Comparison of ENCODE assay signal across 28 cellular contexts in genomic region chr3:49779378-49780079, GRCh38. TPM values are rescaled to one million over a fixed set of nuclear protein-coding genes. Genes with fewer than 3 reads are reported as not detected.
A peak's percentile ranks its signal among the peaks of the same experiment; 100 is the strongest.
DNase-seq lines count a peak whose midpoint lies in the region; ATAC-seq and TF ChIP-seq lines count a peak whose summit lies in the region.
"Had no signal": no experiment of that assay in that cellular context is flagged by ENCODE, and none has a peak within 500 bp of the region (broad histone marks: within the 10 kb centered on the region; RNA-seq: fewer than 3 reads in every experiment).

No MANE protein-coding gene starts in this region.

- no peak overlapping the region for H3K18ac ChIP-seq in mesenchymal stem cell (ENCODE audit: low read depth in 1 of 2, low read length in 2 of 2)

- H3K27ac Mint-ChIP-seq in CD4-positive, alpha-beta memory T cell = peak overlapping the region in 5 of 7 donors; percentile 36 to 85 (median 68)
- H3K27ac Mint-ChIP-seq in WTC11 = no peak overlapping the region
- H3K27ac Mint-ChIP-seq in activated T-helper 2 cell treated with anti-CD3 and anti-CD28 coated beads, Interferon-gamma antibody, Interleukin-2, Interleukin-4, amounts not matched to agents 10 μg/mL and 5 μg/mL and 100 μg/mL, durations not matched to agents 14 hours and 24 hours and 36 hours = no peak overlapping the region
- H3K27ac Mint-ChIP-seq: activated B cell treated with CpG ODN at 0.5 μM for 24 hours had no signal

- H3K4me1 Mint-ChIP-seq in CD4-positive, alpha-beta memory T cell = peaks cover 28 to 63% (median 40%) of the 10 kb centered on the region in 4 donors
- no peaks in the 10 kb centered on the region for H3K4me1 Mint-ChIP-seq in WTC11
- peaks cover 11% of the 10 kb centered on the region for H3K4me1 Mint-ChIP-seq in activated T-helper 2 cell treated with anti-CD3 and anti-CD28 coated beads, Interferon-gamma antibody, Interleukin-2, Interleukin-4, amounts not matched to agents 10 μg/mL and 5 μg/mL and 100 μg/mL, durations not matched to agents 14 hours and 24 hours and 36 hours (ENCODE audit: low read depth)

- H4K91ac ChIP-seq in mesenchymal stem cell (ENCODE audit: low read length) = no peak overlapping the region

- H2BK15ac ChIP-seq in mesenchymal stem cell (ENCODE audit: low read depth, poor library complexity, severe bottlenecking) = no peak overlapping the region

- H3K27me3 ChIP-seq in A673 (replicated peaks; ENCODE audit: insufficient read depth, low read depth, low read length, poor library complexity) (no peaks in the 10 kb centered on the region), mesenchymal stem cell (ENCODE audit: control insufficient read depth in 1 of 2, insufficient read depth in 1 of 2, low read length in 2 of 2) (no peaks in the 10 kb centered on the region)
- no peaks in the 10 kb centered on the region for H3K27me3 ChIP-seq in CD4-positive, alpha-beta memory T cell (ENCODE audit: insufficient read depth, low read length)
- H3K27me3 ChIP-seq: gastrocnemius medialis, neutrophil, SJCRH30, thyroid gland had no signal

- H3K9me3 Mint-ChIP-seq in CD4-positive, alpha-beta memory T cell = no peaks in the 10 kb centered on the region
- H3K9me3 Mint-ChIP-seq in WTC11 = no peaks in the 10 kb centered on the region
- H3K9me3 Mint-ChIP-seq in activated T-helper 2 cell treated with anti-CD3 and anti-CD28 coated beads, Interferon-gamma antibody, Interleukin-2, Interleukin-4, amounts not matched to agents 10 μg/mL and 5 μg/mL and 100 μg/mL, durations not matched to agents 14 hours and 24 hours and 36 hours = no peaks in the 10 kb centered on the region
- H3K9me3 Mint-ChIP-seq: activated B cell treated with CpG ODN at 0.5 μM for 24 hours; stimulated activated naive CD8-positive, alpha-beta T cell treated with anti-CD3 and anti-CD28 coated beads, Interleukin-15, Interleukin-2, amounts not matched to agents 100 ng/mL and 50 ng/mL, for 24 hours had no signal

- H3K4ac ChIP-seq in mesenchymal stem cell (ENCODE audit: low read depth in 1 of 2, low read length in 2 of 2) = no peak overlapping the region

- H2BK5ac ChIP-seq in mesenchymal stem cell (ENCODE audit: low read depth, low read length, poor library complexity, severe bottlenecking) = no peak overlapping the region

- H3K4me3 ChIP-seq in A673 (ENCODE audit: low read depth, low read length, poor library complexity, severe bottlenecking) (no peak overlapping the region), mesenchymal stem cell (ENCODE audit: insufficient read depth in 1 of 2, low read depth in 1 of 2, low read length in 2 of 2) (no peak overlapping the region)
- no peak overlapping the region for H3K4me3 ChIP-seq in CD4-positive, alpha-beta memory T cell (ENCODE audit: low read length in 2 of 2)
- H3K4me3 ChIP-seq: gastrocnemius medialis, SJCRH30, thyroid gland had no signal

- no peak overlapping the region for H3K23ac ChIP-seq in mesenchymal stem cell (ENCODE audit: low read length in 2 of 2)

- H3K9ac ChIP-seq in mesenchymal stem cell (ENCODE audit: low read length) = no peak overlapping the region

- H3K27me3 Mint-ChIP-seq in CD4-positive, alpha-beta memory T cell = no peaks in the 10 kb centered on the region
- no peaks in the 10 kb centered on the region for H3K27me3 Mint-ChIP-seq in WTC11 (ENCODE audit: low read depth)
- H3K27me3 Mint-ChIP-seq in activated T-helper 2 cell treated with anti-CD3 and anti-CD28 coated beads, Interferon-gamma antibody, Interleukin-2, Interleukin-4, amounts not matched to agents 10 μg/mL and 5 μg/mL and 100 μg/mL, durations not matched to agents 14 hours and 24 hours and 36 hours (ENCODE audit: low read depth) = no peaks in the 10 kb centered on the region
- H3K27me3 Mint-ChIP-seq: activated B cell treated with CpG ODN at 0.5 μM for 24 hours; stimulated activated naive CD8-positive, alpha-beta T cell treated with anti-CD3 and anti-CD28 coated beads, Interleukin-15, Interleukin-2, amounts not matched to agents 100 ng/mL and 50 ng/mL, for 24 hours had no signal

- peaks cover 19 to 43% of the 10 kb centered on the region in 2 donors for H3K36me3 Mint-ChIP-seq in CD4-positive, alpha-beta memory T cell
- peaks cover 18% of the 10 kb centered on the region for H3K36me3 Mint-ChIP-seq in WTC11
- H3K36me3 Mint-ChIP-seq in activated T-helper 2 cell treated with anti-CD3 and anti-CD28 coated beads, Interferon-gamma antibody, Interleukin-2, Interleukin-4, amounts not matched to agents 10 μg/mL and 5 μg/mL and 100 μg/mL, durations not matched to agents 14 hours and 24 hours and 36 hours (ENCODE audit: low read depth) = peaks cover 25% of the 10 kb centered on the region

- CTCF ChIA-PET in A673 (lab: Charles Lee) = no interaction called here
- CTCF ChIA-PET in CD4-positive, alpha-beta memory T cell (lab: Charles Lee; ENCODE audit: partially characterized antibody) = interaction anchor here (0.5 kb wide), 1 partner anchor 1660 kb away, joined by 3 read pairs; no protein-coding TSS in a partner anchor
- CTCF ChIA-PET in WTC11 (lab: Charles Lee) = interaction anchor here (0.6 kb wide), 1 partner anchor 215 kb away, joined by 4 read pairs; no protein-coding TSS in a partner anchor

- H3K4me3 Mint-ChIP-seq in CD4-positive, alpha-beta memory T cell = peak overlapping the region in 4 of 8 donors; percentile 5 to 64 (median 25)
- no peak overlapping the region for H3K4me3 Mint-ChIP-seq in WTC11
- no peak overlapping the region for H3K4me3 Mint-ChIP-seq in activated T-helper 2 cell treated with anti-CD3 and anti-CD28 coated beads, Interferon-gamma antibody, Interleukin-2, Interleukin-4, amounts not matched to agents 10 μg/mL and 5 μg/mL and 100 μg/mL, durations not matched to agents 14 hours and 24 hours and 36 hours (ENCODE audit: low read depth)
- H3K4me3 Mint-ChIP-seq: activated B cell treated with CpG ODN at 0.5 μM for 24 hours; stimulated activated naive CD8-positive, alpha-beta T cell treated with anti-CD3 and anti-CD28 coated beads, Interleukin-15, Interleukin-2, amounts not matched to agents 100 ng/mL and 50 ng/mL, for 24 hours had no signal

- H4K8ac ChIP-seq in mesenchymal stem cell (ENCODE audit: low read length) = no peak overlapping the region

- POLR2A ChIA-PET in A673 (lab: Charles Lee; ENCODE audit: low non-redundant PET) (interaction anchor here (0.6 kb wide), 1 partner anchor 624 kb away, joined by 3 read pairs; no protein-coding TSS in a partner anchor), WTC11 (lab: Charles Lee) (no interaction called here)
- POLR2A ChIA-PET in CD4-positive, alpha-beta memory T cell (lab: Charles Lee; ENCODE audit: partially characterized antibody) = no interaction called here

- TF ChIP-seq CTCF in A673 (conservative IDR thresholded peaks at IDR 0.05; ENCODE audit: low read depth, low read length) = no peak
- no peak for TF ChIP-seq CTCF in WTC11 (IDR thresholded peaks at IDR 0.05)
- no peak for TF ChIP-seq CTCF in GM13977 (IDR thresholded peaks at IDR 0.05; ENCODE audit: extremely low read depth, insufficient read depth, missing control alignments)

- TSS peak; percentile 9 for BruUV-seq in A673 (replicated peaks; lab: Mats Ljungman, UMichigan)

- intact Hi-C loops in A673 (cut with micrococcal nuclease; ENCODE audit: unreplicated experiment) = no loop called here
- intact Hi-C loops in CD4-positive, alpha-beta memory T cell (cut with micrococcal nuclease) = no loop called here
- intact Hi-C loops in activated T-helper 2 cell treated with anti-CD3 and anti-CD28 coated beads, Interferon-gamma antibody, Interleukin-2, Interleukin-4, amounts not matched to agents 10 μg/mL and 5 μg/mL and 100 μg/mL, durations not matched to agents 14 hours and 24 hours and 36 hours (cut with micrococcal nuclease) = no loop called here

- H3K79me1 ChIP-seq in mesenchymal stem cell (replicated peaks; ENCODE audit: low read length, poor library complexity, severe bottlenecking) = peaks cover 4% of the 10 kb centered on the region

- H3K27ac ChIP-seq in A673 (ENCODE audit: low read depth, low read length, poor library complexity, severe bottlenecking) (no peak overlapping the region), mesenchymal stem cell (ENCODE audit: low read length, poor library complexity, severe bottlenecking) (no peak overlapping the region)
- no peak overlapping the region for H3K27ac ChIP-seq in CD4-positive, alpha-beta memory T cell (ENCODE audit: low read depth, low read length)
- H3K27ac ChIP-seq: gastrocnemius medialis, neutrophil, SJCRH30, thyroid gland had no signal

- in situ Hi-C loops in GM13977 (cut with MboI; ENCODE audit: low pct_unique_long_range_greater_than_20kb, low sequenced_read_pairs, unreplicated experiment) = no loop called here

- H2AFZ ChIP-seq in mesenchymal stem cell (ENCODE audit: low read depth, low read length) = no peak overlapping the region

- H3K4me2 ChIP-seq in mesenchymal stem cell (ENCODE audit: low read length, poor library complexity, severe bottlenecking) = no peak overlapping the region

- no peak for ATAC-seq in WTC11
- ATAC-seq: gastrocnemius medialis, left ventricle myocardium superior had no signal

- no peak overlapping the region for H2BK12ac ChIP-seq in mesenchymal stem cell (ENCODE audit: low read length in 2 of 2)

- H3K4me1 ChIP-seq in A673 (ENCODE audit: insufficient read depth, low read length, poor library complexity, severe bottlenecking) (no peaks in the 10 kb centered on the region), mesenchymal stem cell (ENCODE audit: control insufficient read depth, insufficient read depth, low read depth, low read length) (peaks cover 16% of the 10 kb centered on the region)
- peaks cover 41% of the 10 kb centered on the region for H3K4me1 ChIP-seq in CD4-positive, alpha-beta memory T cell (ENCODE audit: insufficient read depth, low read length)
- H3K4me1 ChIP-seq: SJCRH30 had no signal

- WGBS in mesenchymal stem cell = 90% methylated on average over 3 of the region's 5 CpGs

- H3K9me3 ChIP-seq in A673 (ENCODE audit: low read depth, low read length, poor library complexity, severe bottlenecking) (no peaks in the 10 kb centered on the region), mesenchymal stem cell (ENCODE audit: control insufficient read depth, low read length) (no peaks in the 10 kb centered on the region)
- H3K9me3 ChIP-seq in CD4-positive, alpha-beta memory T cell (ENCODE audit: control insufficient read depth in 1 of 2, low read length in 2 of 2) = no peaks in the 10 kb centered on the region
- H3K9me3 ChIP-seq: gastrocnemius medialis, neutrophil, SJCRH30, thyroid gland had no signal

- no peak overlapping the region for H2BK120ac ChIP-seq in mesenchymal stem cell (ENCODE audit: low read depth, low read length)

- no peak for DNase-seq in A673 (ENCODE audit: low spot score)
- DNase-seq in CD4-positive, alpha-beta memory T cell = no peak
- no peak for DNase-seq in WTC11 (ENCODE audit: low spot score)
- peak; percentile 20 for DNase-seq in mesenchymal stem cell
- DNase-seq in AG08396 (ENCODE audit: low spot score) = no peak
- no peak for DNase-seq in GM13977 (ENCODE audit: low spot score)
- DNase-seq in NCI-H1092 (lab: John Stamatoyannopoulos, UW) = no peak
- DNase-seq in activated T-helper 2 cell treated with anti-CD3 and anti-CD28 coated beads, Interferon-gamma antibody, Interleukin-2, Interleukin-4, amounts not matched to agents 10 μg/mL and 5 μg/mL and 100 μg/mL, durations not matched to agents 14 hours and 24 hours and 36 hours (ENCODE audit: low spot score) = no peak
- DNase-seq: activated B cell treated with CpG ODN at 0.5 μM for 24 hours; activated CD4-positive, alpha-beta T cell treated with anti-CD3 and anti-CD28 coated beads, Interleukin-2, amount 50 U/mL, for 48 hours; activated CD8-positive, alpha-beta memory T cell treated with anti-CD3 and anti-CD28 coated beads, Interleukin-2, amount 50 U/mL, for 48 hours; activated naive CD4-positive, alpha-beta T cell; DND-41; effector CD4-positive, alpha-beta T cell; gastrocnemius medialis; left ventricle myocardium superior; NCI-H1092 treated with DMSO at 0.1 percent for 48 hours; NCI-H2081 treated with DMSO at 0.1 percent for 48 hours; NCI-H510A; NK-92 treated with Interleukin-12 subunit alpha and Interleukin-12 subunit beta, amount 100 ng/mL, for 24 hours; SJCRH30; stimulated activated CD4-positive, alpha-beta T cell treated with anti-CD3 and anti-CD28 coated beads, Interleukin-4, amount 100 ng/mL, for 1 hour; thyroid gland had no signal

- no peak overlapping the region for H3K14ac ChIP-seq in mesenchymal stem cell (ENCODE audit: low read length in 2 of 2)

- H2AK5ac ChIP-seq in mesenchymal stem cell (ENCODE audit: low read length, severe bottlenecking) = no peak overlapping the region

- H3K36me3 ChIP-seq in A673 (ENCODE audit: insufficient read depth, low read length, poor library complexity, severe bottlenecking) = peaks cover 6% of the 10 kb centered on the region
- H3K36me3 ChIP-seq in CD4-positive, alpha-beta memory T cell (ENCODE audit: insufficient read depth, low read length) = peaks cover 12% of the 10 kb centered on the region
- peaks cover 43 to 47% of the 10 kb centered on the region in 2 experiments for H3K36me3 ChIP-seq in mesenchymal stem cell (ENCODE audit: control insufficient read depth in 1 of 2, insufficient read depth in 2 of 2, low read depth in 1 of 2, low read length in 2 of 2)

RNA-seq across cellular contexts. Expression of gene IP6K1, which starts 6.8 kb away (rescaled TPM):
- 25.8 and 29.0 TPM in 2 replicates for total RNA-seq in A673 (2021)
- total RNA-seq in CD4-positive, alpha-beta memory T cell = 10 to 100 TPM; 50.1 to 60.0 TPM
- polyA plus RNA-seq in CD4-positive, alpha-beta memory T cell = 10 to 100 TPM; 19.4 to 38.8 TPM
- total RNA-seq in WTC11 (2021) = 29.2 to 32.2 TPM (median 32.2 TPM) in 3 replicates
- 21.9 TPM for polyA plus RNA-seq in mesenchymal stem cell (2013, experiment 1 of 2)
- 23.3 TPM for polyA plus RNA-seq in mesenchymal stem cell (2013, experiment 2 of 2)
- total RNA-seq in activated T-helper 2 cell treated with anti-CD3 and anti-CD28 coated beads, Interferon-gamma antibody, Interleukin-2, Interleukin-4, amounts not matched to agents 10 μg/mL and 5 μg/mL and 100 μg/mL, durations not matched to agents 14 hours and 24 hours and 36 hours = 36.9 and 40.7 TPM in 2 replicates

RNA-seq across cellular contexts. Expression of gene CDHR4, which starts 20.1 kb away (rescaled TPM):
- total RNA-seq in A673 (2021) (0.48 TPM in 1 of 2 replicates, not detected in the other), WTC11 (2021) (0.17 to 0.69 TPM (median 0.39 TPM) in 3 replicates)
- total RNA-seq in CD4-positive, alpha-beta memory T cell = under 1 TPM in 1 of 2 experiments, not detected in 1; 0.17 TPM
- polyA plus RNA-seq in CD4-positive, alpha-beta memory T cell = not detected
- 0.61 TPM for polyA plus RNA-seq in mesenchymal stem cell (2013, experiment 1 of 2)
- polyA plus RNA-seq in mesenchymal stem cell (2013, experiment 2 of 2) = 0.52 TPM
- 0.16 TPM in 1 of 2 replicates, not detected in the other for total RNA-seq in activated T-helper 2 cell treated with anti-CD3 and anti-CD28 coated beads, Interferon-gamma antibody, Interleukin-2, Interleukin-4, amounts not matched to agents 10 μg/mL and 5 μg/mL and 100 μg/mL, durations not matched to agents 14 hours and 24 hours and 36 hours
- total RNA-seq: activated B cell treated with CpG ODN at 0.5 μM for 24 hours, cerebellum, gastrocnemius medialis, H4, left ventricle myocardium superior, LHCN-M2, SJCRH30, thyroid gland had no signal

RNA-seq across cellular contexts. Expression of gene INKA1, which starts 23.5 kb away (rescaled TPM):
- total RNA-seq in A673 (2021) (7.1 and 13.8 TPM in 2 replicates), WTC11 (2021) (1.4 to 2.0 TPM (median 1.5 TPM) in 3 replicates)
- total RNA-seq in CD4-positive, alpha-beta memory T cell = 1 to 10 TPM in 1 of 2 experiments, under 1 TPM in 1; 0.55 to 1.2 TPM
- polyA plus RNA-seq in CD4-positive, alpha-beta memory T cell = 1 to 10 TPM in 1 of 2 donors, under 1 TPM in 1; 0.45 to 1.5 TPM
- polyA plus RNA-seq in mesenchymal stem cell (2013, experiment 1 of 2) = 12.4 TPM
- 13.4 TPM for polyA plus RNA-seq in mesenchymal stem cell (2013, experiment 2 of 2)
- total RNA-seq in activated T-helper 2 cell treated with anti-CD3 and anti-CD28 coated beads, Interferon-gamma antibody, Interleukin-2, Interleukin-4, amounts not matched to agents 10 μg/mL and 5 μg/mL and 100 μg/mL, durations not matched to agents 14 hours and 24 hours and 36 hours = 1.2 and 2.3 TPM in 2 replicates

RNA-seq across cellular contexts. Expression of gene UBA7, which starts 34.2 kb away (rescaled TPM):
- total RNA-seq in A673 (2021) = 2.2 and 3.8 TPM in 2 replicates
- 100 to 1,000 TPM; 269 to 299 TPM for total RNA-seq in CD4-positive, alpha-beta memory T cell
- 10 to 100 TPM; 39.8 to 45.7 TPM for polyA plus RNA-seq in CD4-positive, alpha-beta memory T cell
- 1.2 to 1.9 TPM (median 1.6 TPM) in 3 replicates for total RNA-seq in WTC11 (2021)
- polyA plus RNA-seq in mesenchymal stem cell (2013, experiment 1 of 2) = 33.2 TPM
- 32.7 TPM for polyA plus RNA-seq in mesenchymal stem cell (2013, experiment 2 of 2)
- 92.0 and 95.7 TPM in 2 replicates for total RNA-seq in activated T-helper 2 cell treated with anti-CD3 and anti-CD28 coated beads, Interferon-gamma antibody, Interleukin-2, Interleukin-4, amounts not matched to agents 10 μg/mL and 5 μg/mL and 100 μg/mL, durations not matched to agents 14 hours and 24 hours and 36 hours

RNA-seq across cellular contexts. Expression of gene GMPPB, which starts 55.8 kb away (rescaled TPM):
- total RNA-seq in A673 (2021) (15.2 and 16.6 TPM in 2 replicates), WTC11 (2021) (23.7 to 28.7 TPM (median 28.0 TPM) in 3 replicates)
- 10 to 100 TPM; 59.5 to 61.3 TPM for total RNA-seq in CD4-positive, alpha-beta memory T cell
- polyA plus RNA-seq in CD4-positive, alpha-beta memory T cell = 10 to 100 TPM; 22.2 to 24.0 TPM
- polyA plus RNA-seq in mesenchymal stem cell (2013, experiment 1 of 2) = 16.4 TPM
- 16.4 TPM for polyA plus RNA-seq in mesenchymal stem cell (2013, experiment 2 of 2)
- 45.9 and 48.0 TPM in 2 replicates for total RNA-seq in activated T-helper 2 cell treated with anti-CD3 and anti-CD28 coated beads, Interferon-gamma antibody, Interleukin-2, Interleukin-4, amounts not matched to agents 10 μg/mL and 5 μg/mL and 100 μg/mL, durations not matched to agents 14 hours and 24 hours and 36 hours

Comparison
In these comparisons a context has a peak if more than half of its experiments do, and no peak if none do; other contexts are left out.
1. H3K27ac Mint-ChIP-seq: peak in CD4-positive, alpha-beta memory T cell (5 of 7); none in WTC11 (single experiment) and activated T-helper 2 cell treated with anti-CD3 and anti-CD28 coated beads, Interferon-gamma antibody, Interleukin-2, Interleukin-4, amounts not matched to agents 10 μg/mL and 5 μg/mL and 100 μg/mL, durations not matched to agents 14 hours and 24 hours and 36 hours (single experiment).